ENCODE assay signal across 30 cellular contexts in genomic region chr4:59161249-59161648, GRCh38.
DNase-seq lines count a peak whose midpoint lies in the region; ATAC-seq and TF ChIP-seq lines count a peak whose summit lies in the region.
"Had no signal": no experiment of that assay in that cellular context is flagged by ENCODE, and none has a peak within 500 bp of the region (broad histone marks: within the 10 kb centered on the region; RNA-seq: fewer than 3 reads in every experiment).

No MANE protein-coding gene starts in this region.

- H3K4me3 ChIP-seq in DOHH2 (ENCODE audit: low read length), result no peak overlapping the region
- no peak overlapping the region for H3K4me3 ChIP-seq in IMR-90 (ENCODE audit: insufficient read depth, low read depth, low read length)
- H3K4me3 ChIP-seq in Panc1 (ENCODE audit: low read depth in 2 of 2, low read length in 2 of 2), result no peak overlapping the region
- H3K4me3 ChIP-seq: BLaER1 treated with 17β-estradiol and CSF1 and Interleukin-3, amounts not matched to agents 10 nM and 100 nM; body of pancreas; gastrocnemius medialis; psoas muscle; suprapubic skin had no signal

- no peak overlapping the region for H4K5ac ChIP-seq in IMR-90 (ENCODE audit: low read depth, low read length)

- no peaks in the 10 kb centered on the region for H3F3A ChIP-seq in DOHH2 (ENCODE audit: control insufficient read depth, insufficient read depth)

- no peaks in the 10 kb centered on the region for H3K36me3 ChIP-seq in DOHH2 (ENCODE audit: control insufficient read depth, low read length)
- H3K36me3 ChIP-seq in IMR-90 (ENCODE audit: control insufficient read depth, insufficient read depth, low read length), result no peaks in the 10 kb centered on the region
- H3K36me3 ChIP-seq in Panc1 (ENCODE audit: control insufficient read depth, insufficient read depth, low read length), result no peaks in the 10 kb centered on the region
- H3K36me3 ChIP-seq: BLaER1 treated with 17β-estradiol and CSF1 and Interleukin-3, amounts not matched to agents 10 nM and 100 nM; gastrocnemius medialis; neutrophil; suprapubic skin had no signal

- no peak overlapping the region for H2BK15ac ChIP-seq in IMR-90 (ENCODE audit: low read depth, low read length)

- H3K79me2 ChIP-seq in DOHH2 (ENCODE audit: control insufficient read depth, low read length), result no peaks in the 10 kb centered on the region

- no peak overlapping the region for H3K9ac ChIP-seq in IMR-90 (ENCODE audit: low read depth, low read length)
- H3K9ac ChIP-seq: BLaER1 treated with 17β-estradiol and CSF1 and Interleukin-3, amounts not matched to agents 10 nM and 100 nM had no signal

- H3K9me2 ChIP-seq in DOHH2 (replicated peaks; ENCODE audit: control insufficient read depth, low read length), result no peaks in the 10 kb centered on the region

- peak; percentile 11 for TF ChIP-seq CTCF in DOHH2 (IDR thresholded peaks at IDR 0.05; ENCODE audit: low read depth, low read length, poor library complexity, severe bottlenecking)
- no peak for TF ChIP-seq CTCF in IMR-90 (conservative IDR thresholded peaks at IDR 0.05; ENCODE audit: low read depth, low read length)
- TF ChIP-seq CTCF in Panc1 (IDR thresholded peaks at IDR 0.05), result peak; percentile 16; the same call in 1 of the 2 replicates

- in situ Hi-C loops in IMR-90 (cut with MboI; ENCODE audit: low sequenced_read_pairs), result no loop called here
- in situ Hi-C loops in Panc1 (cut with HindIII; ENCODE audit: low pct_unique_long_range_greater_than_20kb, low sequenced_read_pairs), result no loop called here

- no peak for TF ChIP-seq RAD21 in IMR-90 (IDR thresholded peaks at IDR 0.05; ENCODE audit: low read length)

- no peak overlapping the region for H2BK20ac ChIP-seq in IMR-90 (ENCODE audit: low read depth, low read length)

- CTCF ChIA-PET in IMR-90 (lab: Yijun Ruan, JAX), result no interaction called here
- CTCF ChIA-PET in Panc1 (lab: Charles Lee), result no interaction called here
- CTCF ChIA-PET in HEK293T (lab: Yijun Ruan, JAX), result no interaction called here

- no peak overlapping the region for H4K8ac ChIP-seq in IMR-90 (ENCODE audit: low read depth in 2 of 2, low read length in 2 of 2)

- H3K79me1 ChIP-seq in IMR-90 (ENCODE audit: low read depth in 1 of 2, low read length in 2 of 2), result no peaks in the 10 kb centered on the region

- H3K4me2 ChIP-seq in DOHH2 (ENCODE audit: low read length) (no peak overlapping the region), IMR-90 (ENCODE audit: low read depth, low read length) (no peak overlapping the region)
- H3K4me2 ChIP-seq: BLaER1 treated with 17β-estradiol and CSF1 and Interleukin-3, amounts not matched to agents 10 nM and 100 nM had no signal

- no peak overlapping the region for H3K56ac ChIP-seq in IMR-90 (ENCODE audit: extremely low read depth, insufficient read depth, low read length)

- no peak overlapping the region for H2AK9ac ChIP-seq in IMR-90 (replicated peaks; ENCODE audit: low read depth, low read length, poor library complexity)

- BruUV-seq in IMR-90 (replicated peaks; lab: Mats Ljungman, UMichigan), result no TSS peak
- no TSS peak for BruUV-seq in Panc1 (replicated peaks; lab: Mats Ljungman, UMichigan)

- no peak overlapping the region for H2AFZ ChIP-seq in IMR-90 (replicated peaks; ENCODE audit: low read length, poor library complexity)

- H3K9me1 ChIP-seq in IMR-90 (ENCODE audit: insufficient read depth, low read length), result no peaks in the 10 kb centered on the region

- no peak overlapping the region for H2BK120ac ChIP-seq in IMR-90 (ENCODE audit: low read depth, low read length)

- intact Hi-C loops in IMR-90 (cut with micrococcal nuclease) (no loop called here), Panc1 (cut with micrococcal nuclease; ENCODE audit: unreplicated experiment) (no loop called here)

- no peaks in the 10 kb centered on the region for H3K27me3 ChIP-seq in DOHH2 (ENCODE audit: control insufficient read depth, low read length)
- H3K27me3 ChIP-seq in IMR-90 (ENCODE audit: control insufficient read depth, insufficient read depth, low read length), result no peaks in the 10 kb centered on the region
- H3K27me3 ChIP-seq in Panc1 (ENCODE audit: control insufficient read depth, insufficient read depth, low read length), result no peaks in the 10 kb centered on the region
- H3K27me3 ChIP-seq: BLaER1 treated with 17β-estradiol and CSF1 and Interleukin-3, amounts not matched to agents 10 nM and 100 nM; body of pancreas; gastrocnemius medialis; neutrophil; suprapubic skin had no signal

- no peak overlapping the region for H4K91ac ChIP-seq in IMR-90 (ENCODE audit: insufficient read depth, low read depth, low read length)

- POLR2A ChIA-PET in IMR-90 (lab: Charles Lee; ENCODE audit: unreplicated experiment), result no interaction called here
- POLR2A ChIA-PET in Panc1 (lab: Charles Lee), result no interaction called here
- POLR2A ChIA-PET in HEK293T (lab: Yijun Ruan, JAX), result no interaction called here

- DNase-seq in IMR-90, result no peak
- no peak for DNase-seq in Panc1 (ENCODE audit: low read depth, low spot score)
- no peak for DNase-seq in left lobe of liver (ENCODE audit: low spot score)
- DNase-seq in HEK293T (ENCODE audit: extremely low spot score), result no peak
- DNase-seq in HK-2 (ENCODE audit: unreplicated experiment), result no peak
- DNase-seq in occipital lobe (lab: John Stamatoyannopoulos, UW), result no peak
- DNase-seq: activated CD4-positive, alpha-beta T cell treated with anti-CD3 and anti-CD28 coated beads, Interleukin-2, amount 10 ng/mL, durations not matched to agents 24 days and 14 days; activated naive CD4-positive, alpha-beta T cell; activated T-cell treated with anti-CD3 and anti-CD28 coated beads, Interleukin-2, amount 50 U/mL, for 4 hours; body of pancreas; cerebellar nuclear complex; gastrocnemius medialis; HFFc6; immature natural killer cell; mesendoderm; NCI-H1417 treated with DMSO at 0.1 percent for 48 hours; NCI-H2081 treated with DMSO at 0.1 percent for 48 hours; NCI-H82; OCI-M1; SHP77; stimulated activated naive CD4-positive, alpha-beta T cell; SW 1271; T-helper 9 cell had no signal

- no peak overlapping the region for H3K18ac ChIP-seq in IMR-90 (ENCODE audit: low read depth, low read length)

- H2BK5ac ChIP-seq in IMR-90 (ENCODE audit: low read depth, low read length, poor library complexity, severe bottlenecking), result no peak overlapping the region

- WGBS in IMR-90 (ENCODE audit: extremely low coverage in 2 of 2, insufficient read length in 1 of 2), 2 experiments, result no CpG with 5 or more reads among the region's 6 CpGs

- ATAC-seq in IMR-90 (ENCODE audit: low read depth) (no peak), Panc1 (no peak), left lobe of liver (peak; percentile 29), GM21619 (IDR thresholded peaks at IDR 0.05; ENCODE audit: unreplicated experiment) (no peak)
- ATAC-seq: activated T-cell treated with anti-CD3 and anti-CD28 coated beads, Interleukin-2, amount 50 U/mL, for 4 hours; body of pancreas; gastrocnemius medialis; psoas muscle had no signal

- no peak overlapping the region for H3K14ac ChIP-seq in IMR-90 (replicated peaks; ENCODE audit: low read depth, low read length)

- dilution Hi-C loops in IMR-90 (cut with HindIII; ENCODE audit: low sequenced_read_pairs, unreplicated experiment), result no loop called here

- no peak overlapping the region for H3K27ac ChIP-seq in DOHH2 (ENCODE audit: low read depth, low read length)
- H3K27ac ChIP-seq in IMR-90 (ENCODE audit: insufficient read depth, low read length), result no peak overlapping the region
- no peak overlapping the region for H3K27ac ChIP-seq in Panc1 (ENCODE audit: low read length)
- H3K27ac ChIP-seq: BLaER1 treated with 17β-estradiol and CSF1 and Interleukin-3, amounts not matched to agents 10 nM and 100 nM; body of pancreas; gastrocnemius medialis; neutrophil; psoas muscle; suprapubic skin; VCaP had no signal

- H3K9me3 ChIP-seq in DOHH2 (ENCODE audit: control insufficient read depth, insufficient read depth, low read length) (peaks cover 3% of the 10 kb centered on the region; the same call in 1 of the 2 replicates), IMR-90 (ENCODE audit: control insufficient read depth, insufficient read depth, low read length) (peaks cover 7% of the 10 kb centered on the region; the same call in 1 of the 2 replicates), Panc1 (ENCODE audit: control insufficient read depth, insufficient read depth, low read depth, low read length) (no peaks in the 10 kb centered on the region)
- H3K9me3 ChIP-seq: BLaER1 treated with 17β-estradiol and CSF1 and Interleukin-3, amounts not matched to agents 10 nM and 100 nM; body of pancreas; gastrocnemius medialis; neutrophil; psoas muscle had no signal

- H3K4ac ChIP-seq in IMR-90 (ENCODE audit: low read depth, low read length), result no peak overlapping the region

- H3K23ac ChIP-seq in IMR-90 (ENCODE audit: low read depth, low read length), result no peak overlapping the region

- H4K20me1 ChIP-seq in DOHH2 (ENCODE audit: control insufficient read depth, insufficient read depth, low read depth, low read length) (no peaks in the 10 kb centered on the region), IMR-90 (ENCODE audit: insufficient read depth, low read length) (no peaks in the 10 kb centered on the region)
- H4K20me1 ChIP-seq: BLaER1 treated with 17β-estradiol and CSF1 and Interleukin-3, amounts not matched to agents 10 nM and 100 nM had no signal

- TF ChIP-seq POLR2A in IMR-90 (IDR thresholded peaks at IDR 0.05; ENCODE audit: low read depth, low read length), result no peak

- H3K4me1 ChIP-seq in DOHH2 (ENCODE audit: control insufficient read depth, low read length) (no peaks in the 10 kb centered on the region), IMR-90 (ENCODE audit: control insufficient read depth, insufficient read depth, low read length) (no peaks in the 10 kb centered on the region), Panc1 (ENCODE audit: control insufficient read depth, insufficient read depth, low read length) (no peaks in the 10 kb centered on the region)
- H3K4me1 ChIP-seq: BLaER1 treated with 17β-estradiol and CSF1 and Interleukin-3, amounts not matched to agents 10 nM and 100 nM; body of pancreas; gastrocnemius medialis; psoas muscle; suprapubic skin had no signal

- H2AK5ac ChIP-seq in IMR-90 (ENCODE audit: low read depth, low read length), result no peak overlapping the region

TF ChIP-seq in IMR-90, 13 proteins besides CTCF, POLR2A, EP300 and RAD21:
- TF ChIP-seq RCOR1 (IDR thresholded peaks at IDR 0.05; ENCODE audit: insufficient replicate concordance, low read length) (no peak), CEBPB (IDR thresholded peaks at IDR 0.05; ENCODE audit: low read depth, low read length) (peak; percentile 34; the same call in 1 of the 2 replicates)

TF ChIP-seq in HEK293T, 16 proteins besides CTCF, POLR2A, EP300 and RAD21:
- TF ChIP-seq ELF4 (IDR thresholded peaks at IDR 0.05) (no peak), FOXA1 (IDR thresholded peaks at IDR 0.05) (no peak), BHLHE40 (IDR thresholded peaks at IDR 0.05; ENCODE audit: borderline replicate concordance) (no peak), NFRKB (IDR thresholded peaks at IDR 0.05) (no peak), SUZ12 (IDR thresholded peaks at IDR 0.05) (no peak), HDGF (IDR thresholded peaks at IDR 0.05; ENCODE audit: borderline replicate concordance) (no peak), L3MBTL2 (conservative IDR thresholded peaks at IDR 0.05) (no peak)
